Comparison of ENCODE assay signal across 32 cellular contexts in the genomic region with DNA sequence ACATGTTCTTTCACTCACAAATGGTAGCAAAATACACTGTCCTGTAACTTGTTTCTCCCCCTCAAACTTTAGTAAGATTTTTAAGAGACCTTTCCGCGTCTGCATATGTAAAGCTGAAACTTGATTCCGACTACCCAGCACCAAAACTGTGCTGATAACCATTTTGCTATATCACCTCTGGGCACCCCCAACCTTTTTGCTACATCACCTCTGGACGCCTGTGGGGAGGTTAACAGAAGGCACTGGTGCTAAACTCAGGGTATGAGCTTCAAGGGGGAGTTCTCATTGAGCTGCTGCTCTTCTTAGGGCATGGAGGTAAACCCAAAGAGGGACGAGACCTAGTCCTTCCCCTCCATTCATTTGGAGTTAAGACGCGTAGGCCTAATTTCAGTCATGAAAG.
"Had no signal": no experiment of that assay in that cellular context is flagged by ENCODE, and none has a peak within 500 bp of the region (broad histone marks: within the 10 kb centered on the region; RNA-seq: fewer than 3 reads in every experiment).

No MANE protein-coding gene starts in this region.

- H3K4me1 ChIP-seq: SJCRH30 had no signal

- H3K27me3 ChIP-seq: cardiac muscle cell had no signal

- H3K27ac ChIP-seq: brain microvascular endothelial cell, cardiac muscle cell, SJCRH30, SK-N-MC, WERI-Rb-1 had no signal

- H3K4me3 ChIP-seq: cardiac muscle cell, MG63, SJCRH30, SK-N-MC had no signal

- ATAC-seq: activated CD8-positive, alpha-beta T cell treated with anti-CD3 and anti-CD28 coated beads for 36 hours; activated T-cell treated with anti-CD3 and anti-CD28 coated beads, Interleukin-2, amount 50 U/mL, for 72 hours; activated T-helper 17 cell treated with anti-CD3 and anti-CD28 coated beads, Interleukin-2, amount 50 U/mL, for 72 hours; PC-3 had no signal

- H3K4me3 Mint-ChIP-seq: activated CD8-positive, alpha-beta T cell treated with anti-CD3 and anti-CD28 coated beads for 36 hours; activated naive CD8-positive, alpha-beta T cell treated with anti-CD3 and anti-CD28 coated beads for 36 hours; activated T-cell treated with anti-CD3 and anti-CD28 coated beads, Interleukin-2, amount 50 U/mL, for 72 hours; activated T-helper 17 cell treated with anti-CD3 and anti-CD28 coated beads, Interleukin-2, amount 50 U/mL, for 72 hours; central memory CD8-positive, alpha-beta T cell had no signal

- H3K27ac Mint-ChIP-seq: activated CD8-positive, alpha-beta T cell treated with anti-CD3 and anti-CD28 coated beads for 36 hours; activated naive CD8-positive, alpha-beta T cell treated with anti-CD3 and anti-CD28 coated beads for 36 hours; activated T-cell treated with anti-CD3 and anti-CD28 coated beads, Interleukin-2, amount 50 U/mL, for 72 hours; activated T-helper 17 cell treated with anti-CD3 and anti-CD28 coated beads, Interleukin-2, amount 50 U/mL, for 72 hours had no signal

- H3K36me3 ChIP-seq: brain microvascular endothelial cell, cardiac muscle cell, MG63, SJCRH30, WERI-Rb-1 had no signal

- H3K36me3 Mint-ChIP-seq: activated naive CD8-positive, alpha-beta T cell treated with anti-CD3 and anti-CD28 coated beads for 36 hours had no signal

- H3K9me3 Mint-ChIP-seq: activated CD8-positive, alpha-beta T cell treated with anti-CD3 and anti-CD28 coated beads for 36 hours; activated naive CD8-positive, alpha-beta T cell treated with anti-CD3 and anti-CD28 coated beads for 36 hours; activated T-cell treated with anti-CD3 and anti-CD28 coated beads, Interleukin-2, amount 50 U/mL, for 72 hours; activated T-helper 17 cell treated with anti-CD3 and anti-CD28 coated beads, Interleukin-2, amount 50 U/mL, for 72 hours; central memory CD8-positive, alpha-beta T cell had no signal

- H3K4me1 Mint-ChIP-seq: activated T-helper 17 cell treated with anti-CD3 and anti-CD28 coated beads, Interleukin-2, amount 50 U/mL, for 72 hours; central memory CD8-positive, alpha-beta T cell had no signal

- H3K9me3 ChIP-seq: MG63, SJCRH30 had no signal

- DNase-seq: activated CD4-positive, alpha-beta T cell treated with anti-CD3 and anti-CD28 coated beads for 1 hour; activated CD4-positive, alpha-beta T cell treated with anti-CD3 and anti-CD28 coated beads for 48 hours; activated CD4-positive, CD25-positive, alpha-beta regulatory T cell; activated CD8-positive, alpha-beta T cell treated with anti-CD3 and anti-CD28 coated beads for 36 hours; activated effector memory CD4-positive, alpha-beta T cell treated with anti-CD3 and anti-CD28 coated beads, Interleukin-2, amount 50 U/mL, for 16 hours; activated naive CD4-positive, alpha-beta T cell; activated naive CD4-positive, alpha-beta T cell treated with anti-CD3 and anti-CD28 coated beads, Interleukin-2, amount 50 U/mL, for 16 hours; activated naive CD8-positive, alpha-beta T cell treated with anti-CD3 and anti-CD28 coated beads for 36 hours; activated T-cell treated with anti-CD3 and anti-CD28 coated beads, Interleukin-2, amount 50 U/mL, for 1 hour; activated T-cell treated with anti-CD3 and anti-CD28 coated beads, Interleukin-2, amount 50 U/mL, for 72 hours; amniotic stem cell; aorta; brain microvascular endothelial cell; Karpas-422; MG63; NCI-H1048; NCI-H1105 treated with DMSO at 0.1 percent for 48 hours; NCI-H1436; NCI-H1694; NCI-H1930; NCI-H345; NCI-H524 treated with DMSO at 0.1 percent for 48 hours; NK-92 treated with Interleukin-12 subunit alpha and Interleukin-12 subunit beta, amount 100 ng/mL, for 24 hours; PC-3; SHP77; SJCRH30; T1000; WERI-Rb-1 had no signal
